ENCODE assay signal across 8 cellular contexts in genomic region chr16:14249291-14250032, GRCh38.
DNase-seq lines count a peak whose midpoint lies in the region; ATAC-seq, FAIRE-seq and TF ChIP-seq lines count a peak whose summit lies in the region.

No MANE protein-coding gene starts in this region.

- no peak for TF ChIP-seq POLR2A in HCT116 (IDR thresholded peaks at IDR 0.05; ENCODE audit: borderline replicate concordance, extremely low read depth, insufficient read depth, insufficient read length)
- TF ChIP-seq POLR2A in gastrocnemius medialis (IDR thresholded peaks at IDR 0.05) = no peak

- H3K27me3 ChIP-seq in CD8-positive, alpha-beta memory T cell (ENCODE audit: insufficient read depth, low read length, poor library complexity, severe bottlenecking) = no peaks in the 10 kb centered on the region
- H3K27me3 ChIP-seq in HCT116 (ENCODE audit: insufficient read depth, low read length) (no peaks in the 10 kb centered on the region), gastrocnemius medialis (no peaks in the 10 kb centered on the region)

- no peaks in the 10 kb centered on the region for H3K27me3 Mint-ChIP-seq in CD8-positive, alpha-beta memory T cell
- H3K27me3 Mint-ChIP-seq in activated naive CD4-positive, alpha-beta T cell treated with anti-CD3 and anti-CD28 coated beads for 36 hours (ENCODE audit: low read depth) = no peaks in the 10 kb centered on the region

- TF ChIP-seq CTCF in HCT116 (IDR thresholded peaks at IDR 0.05 in 2 of 3, conservative IDR thresholded peaks at IDR 0.05 in 1 of 3; ENCODE audit: borderline replicate concordance in 1 of 3, insufficient read depth in 1 of 3, low read depth in 2 of 3, low read length in 2 of 3) = peak; percentile 48 to 98 (median 88); a peak in 5 of 6 replicates
- peak; percentile 68 to 86 (median 72) for TF ChIP-seq CTCF in gastrocnemius medialis (IDR thresholded peaks at IDR 0.05 in 4 of 5, conservative IDR thresholded peaks at IDR 0.05 in 1 of 5)

- H4K20me1 ChIP-seq in HCT116 (ENCODE audit: insufficient read depth) = no peaks in the 10 kb centered on the region

- DNase-seq in CD8-positive, alpha-beta memory T cell = peak; percentile 9 to 59 (median 13)
- peak; percentile 12 for DNase-seq in HCT116 (ENCODE audit: low read depth, low spot score)
- DNase-seq in RCC 7860 (ENCODE audit: low spot score) = peak; percentile 35
- DNase-seq in activated naive CD4-positive, alpha-beta T cell treated with anti-CD3 and anti-CD28 coated beads for 36 hours = peak; percentile 74
- peak in 35 of 42 donors; percentile 25 to 83 (median 56) for DNase-seq in head of caudate nucleus
- peak in 1 of 2 donors; percentile 30 for DNase-seq in gastrocnemius medialis

- no peak overlapping the region for H3K4me3 ChIP-seq in CD8-positive, alpha-beta memory T cell (ENCODE audit: low read length)
- no peak overlapping the region for H3K4me3 ChIP-seq in HCT116 (replicated peaks in 1 of 2; ENCODE audit: low read depth in 1 of 2, low read length in 2 of 2)
- H3K4me3 ChIP-seq in gastrocnemius medialis = no peak overlapping the region

- peak; percentile 42 for FAIRE-seq in RCC 7860 (lab: Jason Lieb, UNC)

- no peaks in the 10 kb centered on the region for H3K9me2 ChIP-seq in HCT116 (ENCODE audit: insufficient read depth)

- no peaks in the 10 kb centered on the region for H3K9me3 ChIP-seq in CD8-positive, alpha-beta memory T cell (ENCODE audit: low read length)
- no peaks in the 10 kb centered on the region for H3K9me3 ChIP-seq in HCT116 (ENCODE audit: control insufficient read depth in 1 of 2, insufficient read depth in 1 of 2, low read depth in 1 of 2, low read length in 2 of 2)
- H3K9me3 ChIP-seq in gastrocnemius medialis = no peaks in the 10 kb centered on the region

- RAD21 ChIA-PET in HCT116 (lab: Charles Lee; ENCODE audit: low non-redundant PET in 1 of 2, low total read pairs in 2 of 2, uncharacterized antibody in 2 of 2, unreplicated experiment in 2 of 2) = no interaction called here

- H3K4me1 ChIP-seq in CD8-positive, alpha-beta memory T cell (ENCODE audit: insufficient read depth, low read length) = no peaks in the 10 kb centered on the region
- H3K4me1 ChIP-seq in HCT116 (ENCODE audit: control insufficient read depth in 1 of 2, insufficient read depth in 2 of 2, low read length in 2 of 2) (no peaks in the 10 kb centered on the region), gastrocnemius medialis (peaks cover 0 to 3% of the 10 kb centered on the region in 2 donors)

- no TSS peak for BruUV-seq in HCT116 (replicated peaks; lab: Mats Ljungman, UMichigan)

- H3K36me3 Mint-ChIP-seq in CD8-positive, alpha-beta memory T cell = peaks cover 11 to 76% (median 14%) of the 10 kb centered on the region in 3 donors
- peaks cover 14% of the 10 kb centered on the region for H3K36me3 Mint-ChIP-seq in activated naive CD4-positive, alpha-beta T cell treated with anti-CD3 and anti-CD28 coated beads for 36 hours (ENCODE audit: low read depth)

- CTCF ChIA-PET in CD8-positive, alpha-beta memory T cell (lab: Charles Lee) = interaction anchor here (0.8 to 1.6 kb wide), 5 partner anchors 13 to 337 kb away, joined by 3 to 7 read pairs (median 3); no protein-coding TSS in a partner anchor
- CTCF ChIA-PET in HCT116 (lab: Charles Lee) = interaction anchor here (1.0 to 1.5 kb wide), 4 partner anchors 9 to 326 kb away, joined by 4 to 13 read pairs (median 6); no protein-coding TSS in a partner anchor
- CTCF ChIA-PET in activated naive CD4-positive, alpha-beta T cell treated with anti-CD3 and anti-CD28 coated beads for 36 hours (lab: Charles Lee) = interaction anchor here (0.5 to 2.5 kb wide), 17 partner anchors 10 to 383 kb away, joined by 3 to 9 read pairs (median 4); partner anchors contain the start of gene BFAR

- H3K9ac ChIP-seq in HCT116 (ENCODE audit: low read length) = no peak overlapping the region

- H3K36me3 ChIP-seq in CD8-positive, alpha-beta memory T cell (ENCODE audit: insufficient read depth, low read length) = peaks cover 29% of the 10 kb centered on the region
- H3K36me3 ChIP-seq in HCT116 (ENCODE audit: control insufficient read depth in 1 of 2, insufficient read depth in 2 of 2, low read length in 2 of 2) (peaks cover 41 to 43% of the 10 kb centered on the region in 2 experiments), gastrocnemius medialis (peaks cover 0 to 78% of the 10 kb centered on the region in 2 donors)

- H3K4me1 Mint-ChIP-seq in CD8-positive, alpha-beta memory T cell = no peaks in the 10 kb centered on the region
- H3K4me1 Mint-ChIP-seq in activated naive CD4-positive, alpha-beta T cell treated with anti-CD3 and anti-CD28 coated beads for 36 hours (ENCODE audit: low read depth) = peaks cover 3% of the 10 kb centered on the region

- no peaks in the 10 kb centered on the region for H3K79me2 ChIP-seq in HCT116 (ENCODE audit: insufficient read depth, low read length)

- POLR2A ChIA-PET in CD8-positive, alpha-beta memory T cell (lab: Charles Lee) = no interaction called here
- POLR2A ChIA-PET in HCT116 (lab: Charles Lee) = no interaction called here

- peak; percentile 74 for TF ChIP-seq RAD21 in HCT116 (IDR thresholded peaks at IDR 0.05; ENCODE audit: low read depth)

- in situ Hi-C loops in gastrocnemius medialis (cut with MboI; ENCODE audit: low sequenced_read_pairs in 4 of 4) = loop anchor here in 2 of 4 donors (10.0 kb wide), 1 partner anchor 285 kb away; no protein-coding TSS in a partner anchor

- no peak overlapping the region for H2AFZ ChIP-seq in HCT116 (ENCODE audit: low read depth, low read length, poor library complexity, severe bottlenecking)

- no peak overlapping the region for H3K27ac ChIP-seq in CD8-positive, alpha-beta memory T cell (ENCODE audit: low read depth, low read length)
- H3K27ac ChIP-seq in HCT116 (ENCODE audit: low read depth, low read length) (no peak overlapping the region), gastrocnemius medialis (peak overlapping the region; percentile 12 to 45 (median 27))

- no peaks in the 10 kb centered on the region for H3K9me3 Mint-ChIP-seq in CD8-positive, alpha-beta memory T cell
- no peaks in the 10 kb centered on the region for H3K9me3 Mint-ChIP-seq in activated naive CD4-positive, alpha-beta T cell treated with anti-CD3 and anti-CD28 coated beads for 36 hours

- no peak overlapping the region for H3K4me3 Mint-ChIP-seq in CD8-positive, alpha-beta memory T cell
- H3K4me3 Mint-ChIP-seq in activated naive CD4-positive, alpha-beta T cell treated with anti-CD3 and anti-CD28 coated beads for 36 hours = no peak overlapping the region

- intact Hi-C loops in HCT116 (cut with micrococcal nuclease) (loop anchor here (1.0 to 5.0 kb wide), 3 partner anchors 280 to 351 kb away; partner anchors contain the start of gene ERCC4), head of caudate nucleus (cut with DNase I) (loop anchor here (2.0 to 10.0 kb wide), 2 partner anchors 281 to 325 kb away; partner anchors contain the start of gene ERCC4), gastrocnemius medialis (cut with DNase I; ENCODE audit: low total_unique reads) (loop anchor here (1.0 to 5.0 kb wide), 3 partner anchors 35 to 327 kb away; partner anchors contain the start of gene ERCC4)
- intact Hi-C loops in activated naive CD4-positive, alpha-beta T cell treated with anti-CD3 and anti-CD28 coated beads for 36 hours (cut with micrococcal nuclease) = loop anchor here (1.0 to 5.0 kb wide), 5 partner anchors 36 to 327 kb away; no protein-coding TSS in a partner anchor

- no peak overlapping the region for H3K27ac Mint-ChIP-seq in CD8-positive, alpha-beta memory T cell
- no peak overlapping the region for H3K27ac Mint-ChIP-seq in activated naive CD4-positive, alpha-beta T cell treated with anti-CD3 and anti-CD28 coated beads for 36 hours

- H3K4me2 ChIP-seq in HCT116 (ENCODE audit: low read length) = no peak overlapping the region

- ATAC-seq in HCT116 (peak; percentile 63), gastrocnemius medialis (peak; percentile 40 to 63), HG03196 (IDR thresholded peaks at IDR 0.05; ENCODE audit: unreplicated experiment) (no peak), HG03469 (IDR thresholded peaks at IDR 0.05; ENCODE audit: unreplicated experiment) (no peak)

TF ChIP-seq in HCT116, 20 proteins besides CTCF, POLR2A, EP300 and RAD21:
- TF ChIP-seq ZFX (IDR thresholded peaks at IDR 0.05) (no peak), SRF (IDR thresholded peaks at IDR 0.05; ENCODE audit: low read depth) (no peak), EZH2 (IDR thresholded peaks at IDR 0.05) (no peak), ZNF274 (IDR thresholded peaks at IDR 0.05; ENCODE audit: low read depth, low read length) (no peak), EZH2phosphoT487 (IDR thresholded peaks at IDR 0.05; ENCODE audit: borderline replicate concordance) (no peak), FOSL1 (IDR thresholded peaks at IDR 0.05; ENCODE audit: low read depth) (no peak)

Comparison
In these comparisons a context has a peak if more than half of its experiments do, and no peak if none do; other contexts are left out.
1. H3K27ac ChIP-seq: peak in gastrocnemius medialis (4 of 4); none in CD8-positive, alpha-beta memory T cell (single experiment) and HCT116 (single experiment).
2. ATAC-seq: peak in HCT116 (single experiment) and gastrocnemius medialis (2 of 2); none in HG03196 (single experiment) and HG03469 (single experiment).